In the genomic region with DNA sequence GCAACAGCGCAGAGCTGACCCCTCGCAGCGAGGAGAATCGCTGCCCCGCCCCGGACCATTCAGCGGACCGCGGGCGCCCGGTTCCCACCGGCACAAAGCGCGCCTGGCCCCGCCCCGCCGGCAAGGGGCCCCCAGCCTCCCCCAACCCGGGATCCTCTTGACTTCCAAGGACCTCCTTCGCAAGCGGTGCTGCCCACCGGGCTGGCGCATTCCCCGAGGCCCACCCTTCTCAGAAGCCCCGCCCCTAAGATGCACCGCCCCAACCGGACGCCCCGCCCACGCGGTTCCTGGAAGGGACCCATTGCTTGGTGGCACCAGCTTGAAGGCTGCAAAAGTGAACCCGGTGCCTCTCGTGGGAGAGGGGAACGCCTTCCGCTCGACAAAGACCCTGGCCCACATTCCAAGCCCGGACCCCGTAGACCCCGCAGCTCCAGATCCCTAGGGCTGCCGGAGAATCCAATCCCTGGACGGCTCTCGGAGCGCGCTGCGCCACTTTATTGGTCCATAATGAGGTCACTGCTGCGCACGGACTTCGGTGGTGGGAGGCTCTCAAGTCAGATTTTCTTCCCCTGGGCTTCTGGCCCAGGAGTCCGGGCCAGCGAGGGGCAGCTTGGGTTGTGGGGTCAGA, we compare ENCODE assay signal across 1 cellular context.
A peak's percentile ranks its signal among the peaks of the same experiment; 100 is the strongest.
TF ChIP-seq lines count a peak whose summit lies in the region.

No MANE protein-coding gene starts in this region.

TF ChIP-seq in WTC11, 78 proteins besides CTCF, POLR2A, EP300 and RAD21 (continued from another document and continues in another):
- TF ChIP-seq, protein P1, sequence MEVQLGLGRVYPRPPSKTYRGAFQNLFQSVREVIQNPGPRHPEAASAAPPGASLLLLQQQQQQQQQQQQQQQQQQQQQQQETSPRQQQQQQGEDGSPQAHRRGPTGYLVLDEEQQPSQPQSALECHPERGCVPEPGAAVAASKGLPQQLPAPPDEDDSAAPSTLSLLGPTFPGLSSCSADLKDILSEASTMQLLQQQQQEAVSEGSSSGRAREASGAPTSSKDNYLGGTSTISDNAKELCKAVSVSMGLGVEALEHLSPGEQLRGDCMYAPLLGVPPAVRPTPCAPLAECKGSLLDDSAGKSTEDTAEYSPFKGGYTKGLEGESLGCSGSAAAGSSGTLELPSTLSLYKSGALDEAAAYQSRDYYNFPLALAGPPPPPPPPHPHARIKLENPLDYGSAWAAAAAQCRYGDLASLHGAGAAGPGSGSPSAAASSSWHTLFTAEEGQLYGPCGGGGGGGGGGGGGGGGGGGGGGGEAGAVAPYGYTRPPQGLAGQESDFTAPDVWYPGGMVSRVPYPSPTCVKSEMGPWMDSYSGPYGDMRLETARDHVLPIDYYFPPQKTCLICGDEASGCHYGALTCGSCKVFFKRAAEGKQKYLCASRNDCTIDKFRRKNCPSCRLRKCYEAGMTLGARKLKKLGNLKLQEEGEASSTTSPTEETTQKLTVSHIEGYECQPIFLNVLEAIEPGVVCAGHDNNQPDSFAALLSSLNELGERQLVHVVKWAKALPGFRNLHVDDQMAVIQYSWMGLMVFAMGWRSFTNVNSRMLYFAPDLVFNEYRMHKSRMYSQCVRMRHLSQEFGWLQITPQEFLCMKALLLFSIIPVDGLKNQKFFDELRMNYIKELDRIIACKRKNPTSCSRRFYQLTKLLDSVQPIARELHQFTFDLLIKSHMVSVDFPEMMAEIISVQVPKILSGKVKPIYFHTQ (CRISPR knock-in tag; IDR thresholded peaks at IDR 0.05), result no peak
- TF ChIP-seq MXD4 (CRISPR knock-in tag; IDR thresholded peaks at IDR 0.05; ENCODE audit: borderline replicate concordance) (no peak), EMX1 (CRISPR knock-in tag; IDR thresholded peaks at IDR 0.05) (no peak), ZBTB21 (CRISPR knock-in tag; IDR thresholded peaks at IDR 0.05; ENCODE audit: borderline replicate concordance) (0 out of 2 replicates have a peak, but pooled peaks have one; percentile 29), FOXP1 (CRISPR knock-in tag; IDR thresholded peaks at IDR 0.05; ENCODE audit: borderline replicate concordance) (no peak), HMGA2 (CRISPR knock-in tag; IDR thresholded peaks at IDR 0.05) (no peak), ZNF416 (CRISPR knock-in tag; IDR thresholded peaks at IDR 0.05) (no peak), ZNF138 (CRISPR knock-in tag; conservative IDR thresholded peaks at IDR 0.05) (0 out of 2 replicates have a peak, but pooled peaks have one; percentile 68), ELF4 (CRISPR knock-in tag; IDR thresholded peaks at IDR 0.05; ENCODE audit: low read depth) (no peak), NFE2L1 (CRISPR knock-in tag; IDR thresholded peaks at IDR 0.05) (no peak), RELA (CRISPR knock-in tag; IDR thresholded peaks at IDR 0.05; ENCODE audit: borderline replicate concordance) (no peak), JAZF1 (CRISPR knock-in tag; IDR thresholded peaks at IDR 0.05) (no peak), FOXK1 (CRISPR knock-in tag; IDR thresholded peaks at IDR 0.05) (no peak), NR3C1 (CRISPR knock-in tag; conservative IDR thresholded peaks at IDR 0.05; ENCODE audit: low read depth) (no peak; the same call in 1 of the 2 replicates), KAT7 (CRISPR knock-in tag; IDR thresholded peaks at IDR 0.05; ENCODE audit: borderline replicate concordance) (no peak), ZNF232 (CRISPR knock-in tag; IDR thresholded peaks at IDR 0.05) (no peak), ZNF263 (CRISPR knock-in tag; IDR thresholded peaks at IDR 0.05; ENCODE audit: low read depth) (no peak), CBFB (CRISPR knock-in tag; IDR thresholded peaks at IDR 0.05; ENCODE audit: low read depth) (no peak), ESRRA (CRISPR knock-in tag; IDR thresholded peaks at IDR 0.05; ENCODE audit: borderline replicate concordance) (no peak), NFATC4 (CRISPR knock-in tag; IDR thresholded peaks at IDR 0.05) (no peak), MYBL2 (CRISPR knock-in tag; IDR thresholded peaks at IDR 0.05) (no peak), NR1H2 (CRISPR knock-in tag; IDR thresholded peaks at IDR 0.05) (no peak), ZNF219 (CRISPR knock-in tag; IDR thresholded peaks at IDR 0.05; ENCODE audit: borderline replicate concordance) (no peak), ZNF671 (CRISPR knock-in tag; IDR thresholded peaks at IDR 0.05) (no peak), TCF7 (CRISPR knock-in tag; IDR thresholded peaks at IDR 0.05; ENCODE audit: low read depth) (no peak), OVOL2 (CRISPR knock-in tag; IDR thresholded peaks at IDR 0.05; ENCODE audit: borderline replicate concordance) (no peak), GTF2I (CRISPR knock-in tag; conservative IDR thresholded peaks at IDR 0.05) (no peak), GABPB1 (CRISPR knock-in tag; IDR thresholded peaks at IDR 0.05) (no peak), ZNF317 (CRISPR knock-in tag; IDR thresholded peaks at IDR 0.05; ENCODE audit: borderline replicate concordance, low read depth) (no peak)
- TF ChIP-seq, protein P2, sequence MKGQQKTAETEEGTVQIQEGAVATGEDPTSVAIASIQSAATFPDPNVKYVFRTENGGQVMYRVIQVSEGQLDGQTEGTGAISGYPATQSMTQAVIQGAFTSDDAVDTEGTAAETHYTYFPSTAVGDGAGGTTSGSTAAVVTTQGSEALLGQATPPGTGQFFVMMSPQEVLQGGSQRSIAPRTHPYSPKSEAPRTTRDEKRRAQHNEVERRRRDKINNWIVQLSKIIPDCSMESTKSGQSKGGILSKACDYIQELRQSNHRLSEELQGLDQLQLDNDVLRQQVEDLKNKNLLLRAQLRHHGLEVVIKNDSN (CRISPR knock-in tag; IDR thresholded peaks at IDR 0.05), result no peak
- TF ChIP-seq, protein P3, sequence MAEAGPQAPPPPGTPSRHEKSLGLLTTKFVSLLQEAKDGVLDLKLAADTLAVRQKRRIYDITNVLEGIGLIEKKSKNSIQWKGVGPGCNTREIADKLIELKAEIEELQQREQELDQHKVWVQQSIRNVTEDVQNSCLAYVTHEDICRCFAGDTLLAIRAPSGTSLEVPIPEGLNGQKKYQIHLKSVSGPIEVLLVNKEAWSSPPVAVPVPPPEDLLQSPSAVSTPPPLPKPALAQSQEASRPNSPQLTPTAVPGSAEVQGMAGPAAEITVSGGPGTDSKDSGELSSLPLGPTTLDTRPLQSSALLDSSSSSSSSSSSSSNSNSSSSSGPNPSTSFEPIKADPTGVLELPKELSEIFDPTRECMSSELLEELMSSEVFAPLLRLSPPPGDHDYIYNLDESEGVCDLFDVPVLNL (CRISPR knock-in tag; IDR thresholded peaks at IDR 0.05; ENCODE audit: borderline replicate concordance, low read depth), result 0 out of 2 replicates have a peak, but pooled peaks have one; percentile 34
- TF ChIP-seq, protein P4, sequence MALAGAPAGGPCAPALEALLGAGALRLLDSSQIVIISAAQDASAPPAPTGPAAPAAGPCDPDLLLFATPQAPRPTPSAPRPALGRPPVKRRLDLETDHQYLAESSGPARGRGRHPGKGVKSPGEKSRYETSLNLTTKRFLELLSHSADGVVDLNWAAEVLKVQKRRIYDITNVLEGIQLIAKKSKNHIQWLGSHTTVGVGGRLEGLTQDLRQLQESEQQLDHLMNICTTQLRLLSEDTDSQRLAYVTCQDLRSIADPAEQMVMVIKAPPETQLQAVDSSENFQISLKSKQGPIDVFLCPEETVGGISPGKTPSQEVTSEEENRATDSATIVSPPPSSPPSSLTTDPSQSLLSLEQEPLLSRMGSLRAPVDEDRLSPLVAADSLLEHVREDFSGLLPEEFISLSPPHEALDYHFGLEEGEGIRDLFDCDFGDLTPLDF (CRISPR knock-in tag; IDR thresholded peaks at IDR 0.05), result no peak
- TF ChIP-seq, protein P5, sequence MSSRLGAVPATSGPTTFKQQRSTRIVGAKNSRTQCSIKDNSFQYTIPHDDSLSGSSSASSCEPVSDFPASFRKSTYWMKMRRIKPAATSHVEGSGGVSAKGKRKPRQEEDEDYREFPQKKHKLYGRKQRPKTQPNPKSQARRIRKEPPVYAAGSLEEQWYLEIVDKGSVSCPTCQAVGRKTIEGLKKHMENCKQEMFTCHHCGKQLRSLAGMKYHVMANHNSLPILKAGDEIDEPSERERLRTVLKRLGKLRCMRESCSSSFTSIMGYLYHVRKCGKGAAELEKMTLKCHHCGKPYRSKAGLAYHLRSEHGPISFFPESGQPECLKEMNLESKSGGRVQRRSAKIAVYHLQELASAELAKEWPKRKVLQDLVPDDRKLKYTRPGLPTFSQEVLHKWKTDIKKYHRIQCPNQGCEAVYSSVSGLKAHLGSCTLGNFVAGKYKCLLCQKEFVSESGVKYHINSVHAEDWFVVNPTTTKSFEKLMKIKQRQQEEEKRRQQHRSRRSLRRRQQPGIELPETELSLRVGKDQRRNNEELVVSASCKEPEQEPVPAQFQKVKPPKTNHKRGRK (CRISPR knock-in tag; IDR thresholded peaks at IDR 0.05; ENCODE audit: borderline replicate concordance), result no peak
- TF ChIP-seq, protein P6, sequence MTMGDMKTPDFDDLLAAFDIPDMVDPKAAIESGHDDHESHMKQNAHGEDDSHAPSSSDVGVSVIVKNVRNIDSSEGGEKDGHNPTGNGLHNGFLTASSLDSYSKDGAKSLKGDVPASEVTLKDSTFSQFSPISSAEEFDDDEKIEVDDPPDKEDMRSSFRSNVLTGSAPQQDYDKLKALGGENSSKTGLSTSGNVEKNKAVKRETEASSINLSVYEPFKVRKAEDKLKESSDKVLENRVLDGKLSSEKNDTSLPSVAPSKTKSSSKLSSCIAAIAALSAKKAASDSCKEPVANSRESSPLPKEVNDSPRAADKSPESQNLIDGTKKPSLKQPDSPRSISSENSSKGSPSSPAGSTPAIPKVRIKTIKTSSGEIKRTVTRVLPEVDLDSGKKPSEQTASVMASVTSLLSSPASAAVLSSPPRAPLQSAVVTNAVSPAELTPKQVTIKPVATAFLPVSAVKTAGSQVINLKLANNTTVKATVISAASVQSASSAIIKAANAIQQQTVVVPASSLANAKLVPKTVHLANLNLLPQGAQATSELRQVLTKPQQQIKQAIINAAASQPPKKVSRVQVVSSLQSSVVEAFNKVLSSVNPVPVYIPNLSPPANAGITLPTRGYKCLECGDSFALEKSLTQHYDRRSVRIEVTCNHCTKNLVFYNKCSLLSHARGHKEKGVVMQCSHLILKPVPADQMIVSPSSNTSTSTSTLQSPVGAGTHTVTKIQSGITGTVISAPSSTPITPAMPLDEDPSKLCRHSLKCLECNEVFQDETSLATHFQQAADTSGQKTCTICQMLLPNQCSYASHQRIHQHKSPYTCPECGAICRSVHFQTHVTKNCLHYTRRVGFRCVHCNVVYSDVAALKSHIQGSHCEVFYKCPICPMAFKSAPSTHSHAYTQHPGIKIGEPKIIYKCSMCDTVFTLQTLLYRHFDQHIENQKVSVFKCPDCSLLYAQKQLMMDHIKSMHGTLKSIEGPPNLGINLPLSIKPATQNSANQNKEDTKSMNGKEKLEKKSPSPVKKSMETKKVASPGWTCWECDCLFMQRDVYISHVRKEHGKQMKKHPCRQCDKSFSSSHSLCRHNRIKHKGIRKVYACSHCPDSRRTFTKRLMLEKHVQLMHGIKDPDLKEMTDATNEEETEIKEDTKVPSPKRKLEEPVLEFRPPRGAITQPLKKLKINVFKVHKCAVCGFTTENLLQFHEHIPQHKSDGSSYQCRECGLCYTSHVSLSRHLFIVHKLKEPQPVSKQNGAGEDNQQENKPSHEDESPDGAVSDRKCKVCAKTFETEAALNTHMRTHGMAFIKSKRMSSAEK (CRISPR knock-in tag; IDR thresholded peaks at IDR 0.05; ENCODE audit: borderline replicate concordance), result no peak
- TF ChIP-seq, protein P7, sequence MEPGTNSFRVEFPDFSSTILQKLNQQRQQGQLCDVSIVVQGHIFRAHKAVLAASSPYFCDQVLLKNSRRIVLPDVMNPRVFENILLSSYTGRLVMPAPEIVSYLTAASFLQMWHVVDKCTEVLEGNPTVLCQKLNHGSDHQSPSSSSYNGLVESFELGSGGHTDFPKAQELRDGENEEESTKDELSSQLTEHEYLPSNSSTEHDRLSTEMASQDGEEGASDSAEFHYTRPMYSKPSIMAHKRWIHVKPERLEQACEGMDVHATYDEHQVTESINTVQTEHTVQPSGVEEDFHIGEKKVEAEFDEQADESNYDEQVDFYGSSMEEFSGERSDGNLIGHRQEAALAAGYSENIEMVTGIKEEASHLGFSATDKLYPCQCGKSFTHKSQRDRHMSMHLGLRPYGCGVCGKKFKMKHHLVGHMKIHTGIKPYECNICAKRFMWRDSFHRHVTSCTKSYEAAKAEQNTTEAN (CRISPR knock-in tag; IDR thresholded peaks at IDR 0.05), result no peak
- TF ChIP-seq, protein P8, sequence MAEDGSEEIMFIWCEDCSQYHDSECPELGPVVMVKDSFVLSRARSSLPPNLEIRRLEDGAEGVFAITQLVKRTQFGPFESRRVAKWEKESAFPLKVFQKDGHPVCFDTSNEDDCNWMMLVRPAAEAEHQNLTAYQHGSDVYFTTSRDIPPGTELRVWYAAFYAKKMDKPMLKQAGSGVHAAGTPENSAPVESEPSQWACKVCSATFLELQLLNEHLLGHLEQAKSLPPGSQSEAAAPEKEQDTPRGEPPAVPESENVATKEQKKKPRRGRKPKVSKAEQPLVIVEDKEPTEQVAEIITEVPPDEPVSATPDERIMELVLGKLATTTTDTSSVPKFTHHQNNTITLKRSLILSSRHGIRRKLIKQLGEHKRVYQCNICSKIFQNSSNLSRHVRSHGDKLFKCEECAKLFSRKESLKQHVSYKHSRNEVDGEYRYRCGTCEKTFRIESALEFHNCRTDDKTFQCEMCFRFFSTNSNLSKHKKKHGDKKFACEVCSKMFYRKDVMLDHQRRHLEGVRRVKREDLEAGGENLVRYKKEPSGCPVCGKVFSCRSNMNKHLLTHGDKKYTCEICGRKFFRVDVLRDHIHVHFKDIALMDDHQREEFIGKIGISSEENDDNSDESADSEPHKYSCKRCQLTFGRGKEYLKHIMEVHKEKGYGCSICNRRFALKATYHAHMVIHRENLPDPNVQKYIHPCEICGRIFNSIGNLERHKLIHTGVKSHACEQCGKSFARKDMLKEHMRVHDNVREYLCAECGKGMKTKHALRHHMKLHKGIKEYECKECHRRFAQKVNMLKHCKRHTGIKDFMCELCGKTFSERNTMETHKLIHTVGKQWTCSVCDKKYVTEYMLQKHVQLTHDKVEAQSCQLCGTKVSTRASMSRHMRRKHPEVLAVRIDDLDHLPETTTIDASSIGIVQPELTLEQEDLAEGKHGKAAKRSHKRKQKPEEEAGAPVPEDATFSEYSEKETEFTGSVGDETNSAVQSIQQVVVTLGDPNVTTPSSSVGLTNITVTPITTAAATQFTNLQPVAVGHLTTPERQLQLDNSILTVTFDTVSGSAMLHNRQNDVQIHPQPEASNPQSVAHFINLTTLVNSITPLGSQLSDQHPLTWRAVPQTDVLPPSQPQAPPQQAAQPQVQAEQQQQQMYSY (CRISPR knock-in tag; IDR thresholded peaks at IDR 0.05), result peak; percentile 12; the same call in 1 of the 2 replicates
- TF ChIP-seq, protein P9, sequence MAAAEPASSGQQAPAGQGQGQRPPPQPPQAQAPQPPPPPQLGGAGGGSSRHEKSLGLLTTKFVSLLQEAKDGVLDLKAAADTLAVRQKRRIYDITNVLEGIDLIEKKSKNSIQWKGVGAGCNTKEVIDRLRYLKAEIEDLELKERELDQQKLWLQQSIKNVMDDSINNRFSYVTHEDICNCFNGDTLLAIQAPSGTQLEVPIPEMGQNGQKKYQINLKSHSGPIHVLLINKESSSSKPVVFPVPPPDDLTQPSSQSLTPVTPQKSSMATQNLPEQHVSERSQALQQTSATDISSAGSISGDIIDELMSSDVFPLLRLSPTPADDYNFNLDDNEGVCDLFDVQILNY (CRISPR knock-in tag; IDR thresholded peaks at IDR 0.05), result no peak
- TF ChIP-seq, protein P10, sequence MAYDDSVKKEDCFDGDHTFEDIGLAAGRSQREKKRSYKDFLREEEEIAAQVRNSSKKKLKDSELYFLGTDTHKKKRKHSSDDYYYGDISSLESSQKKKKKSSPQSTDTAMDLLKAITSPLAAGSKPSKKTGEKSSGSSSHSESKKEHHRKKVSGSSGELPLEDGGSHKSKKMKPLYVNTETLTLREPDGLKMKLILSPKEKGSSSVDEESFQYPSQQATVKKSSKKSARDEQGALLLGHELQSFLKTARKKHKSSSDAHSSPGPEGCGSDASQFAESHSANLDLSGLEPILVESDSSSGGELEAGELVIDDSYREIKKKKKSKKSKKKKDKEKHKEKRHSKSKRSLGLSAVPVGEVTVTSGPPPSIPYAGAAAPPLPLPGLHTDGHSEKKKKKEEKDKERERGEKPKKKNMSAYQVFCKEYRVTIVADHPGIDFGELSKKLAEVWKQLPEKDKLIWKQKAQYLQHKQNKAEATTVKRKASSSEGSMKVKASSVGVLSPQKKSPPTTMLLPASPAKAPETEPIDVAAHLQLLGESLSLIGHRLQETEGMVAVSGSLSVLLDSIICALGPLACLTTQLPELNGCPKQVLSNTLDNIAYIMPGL (CRISPR knock-in tag; IDR thresholded peaks at IDR 0.05), result no peak
